1 cellular context compared by ENCODE assay signal in the genomic region with DNA sequence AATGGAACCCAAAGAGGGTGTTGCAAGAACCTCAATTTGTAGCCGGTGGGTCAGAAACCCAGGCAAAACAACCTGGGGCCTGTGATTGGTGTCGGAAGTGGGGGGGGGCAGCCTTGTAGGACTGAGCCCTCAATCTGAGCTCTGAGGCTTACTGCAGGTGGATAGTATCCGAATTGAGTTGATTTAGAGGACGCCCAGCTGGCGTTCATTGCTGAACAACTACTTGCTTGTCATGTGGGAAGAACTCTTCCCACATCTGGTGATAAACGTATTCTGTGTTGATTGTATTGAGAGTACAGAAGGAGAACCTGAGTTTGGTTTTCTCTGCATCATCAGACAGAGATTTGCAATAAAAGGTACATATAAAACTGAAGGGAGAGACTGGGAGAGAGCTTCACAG.
TF ChIP-seq lines count a peak whose summit lies in the region.

No MANE protein-coding gene starts in this region.

TF ChIP-seq in GM23338, 12 proteins besides CTCF, POLR2A, EP300 and RAD21 (continued from another document):
- TF ChIP-seq, protein P1, sequence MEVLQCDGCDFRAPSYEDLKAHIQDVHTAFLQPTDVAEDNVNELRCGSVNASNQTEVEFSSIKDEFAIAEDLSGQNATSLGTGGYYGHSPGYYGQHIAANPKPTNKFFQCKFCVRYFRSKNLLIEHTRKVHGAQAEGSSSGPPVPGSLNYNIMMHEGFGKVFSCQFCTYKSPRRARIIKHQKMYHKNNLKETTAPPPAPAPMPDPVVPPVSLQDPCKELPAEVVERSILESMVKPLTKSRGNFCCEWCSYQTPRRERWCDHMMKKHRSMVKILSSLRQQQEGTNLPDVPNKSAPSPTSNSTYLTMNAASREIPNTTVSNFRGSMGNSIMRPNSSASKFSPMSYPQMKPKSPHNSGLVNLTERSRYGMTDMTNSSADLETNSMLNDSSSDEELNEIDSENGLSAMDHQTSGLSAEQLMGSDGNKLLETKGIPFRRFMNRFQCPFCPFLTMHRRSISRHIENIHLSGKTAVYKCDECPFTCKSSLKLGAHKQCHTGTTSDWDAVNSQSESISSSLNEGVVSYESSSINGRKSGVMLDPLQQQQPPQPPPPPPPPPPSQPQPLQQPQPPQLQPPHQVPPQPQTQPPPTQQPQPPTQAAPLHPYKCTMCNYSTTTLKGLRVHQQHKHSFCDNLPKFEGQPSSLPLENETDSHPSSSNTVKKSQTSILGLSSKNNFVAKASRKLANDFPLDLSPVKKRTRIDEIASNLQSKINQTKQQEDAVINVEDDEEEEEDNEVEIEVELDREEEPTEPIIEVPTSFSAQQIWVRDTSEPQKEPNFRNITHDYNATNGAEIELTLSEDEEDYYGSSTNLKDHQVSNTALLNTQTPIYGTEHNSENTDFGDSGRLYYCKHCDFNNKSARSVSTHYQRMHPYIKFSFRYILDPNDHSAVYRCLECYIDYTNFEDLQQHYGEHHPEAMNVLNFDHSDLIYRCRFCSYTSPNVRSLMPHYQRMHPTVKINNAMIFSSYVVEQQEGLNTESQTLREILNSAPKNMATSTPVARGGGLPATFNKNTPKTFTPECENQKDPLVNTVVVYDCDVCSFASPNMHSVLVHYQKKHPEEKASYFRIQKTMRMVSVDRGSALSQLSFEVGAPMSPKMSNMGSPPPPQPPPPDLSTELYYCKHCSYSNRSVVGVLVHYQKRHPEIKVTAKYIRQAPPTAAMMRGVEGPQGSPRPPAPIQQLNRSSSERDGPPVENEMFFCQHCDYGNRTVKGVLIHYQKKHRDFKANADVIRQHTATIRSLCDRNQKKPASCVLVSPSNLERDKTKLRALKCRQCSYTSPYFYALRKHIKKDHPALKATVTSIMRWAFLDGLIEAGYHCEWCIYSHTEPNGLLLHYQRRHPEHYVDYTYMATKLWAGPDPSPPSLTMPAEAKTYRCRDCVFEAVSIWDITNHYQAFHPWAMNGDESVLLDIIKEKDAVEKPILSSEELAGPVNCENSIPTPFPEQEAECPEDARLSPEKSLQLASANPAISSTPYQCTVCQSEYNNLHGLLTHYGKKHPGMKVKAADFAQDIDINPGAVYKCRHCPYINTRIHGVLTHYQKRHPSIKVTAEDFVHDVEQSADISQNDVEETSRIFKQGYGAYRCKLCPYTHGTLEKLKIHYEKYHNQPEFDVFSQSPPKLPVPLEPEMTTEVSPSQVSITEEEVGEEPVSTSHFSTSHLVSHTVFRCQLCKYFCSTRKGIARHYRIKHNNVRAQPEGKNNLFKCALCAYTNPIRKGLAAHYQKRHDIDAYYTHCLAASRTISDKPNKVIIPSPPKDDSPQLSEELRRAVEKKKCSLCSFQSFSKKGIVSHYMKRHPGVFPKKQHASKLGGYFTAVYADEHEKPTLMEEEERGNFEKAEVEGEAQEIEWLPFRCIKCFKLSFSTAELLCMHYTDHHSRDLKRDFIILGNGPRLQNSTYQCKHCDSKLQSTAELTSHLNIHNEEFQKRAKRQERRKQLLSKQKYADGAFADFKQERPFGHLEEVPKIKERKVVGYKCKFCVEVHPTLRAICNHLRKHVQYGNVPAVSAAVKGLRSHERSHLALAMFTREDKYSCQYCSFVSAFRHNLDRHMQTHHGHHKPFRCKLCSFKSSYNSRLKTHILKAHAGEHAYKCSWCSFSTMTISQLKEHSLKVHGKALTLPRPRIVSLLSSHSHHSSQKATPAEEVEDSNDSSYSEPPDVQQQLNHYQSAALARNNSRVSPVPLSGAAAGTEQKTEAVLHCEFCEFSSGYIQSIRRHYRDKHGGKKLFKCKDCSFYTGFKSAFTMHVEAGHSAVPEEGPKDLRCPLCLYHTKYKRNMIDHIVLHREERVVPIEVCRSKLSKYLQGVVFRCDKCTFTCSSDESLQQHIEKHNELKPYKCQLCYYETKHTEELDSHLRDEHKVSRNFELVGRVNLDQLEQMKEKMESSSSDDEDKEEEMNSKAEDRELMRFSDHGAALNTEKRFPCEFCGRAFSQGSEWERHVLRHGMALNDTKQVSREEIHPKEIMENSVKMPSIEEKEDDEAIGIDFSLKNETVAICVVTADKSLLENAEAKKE (CRISPR knock-in tag; IDR thresholded peaks at IDR 0.05): no peak
- TF ChIP-seq EZH2 (IDR thresholded peaks at IDR 0.05; ENCODE audit: low read depth, unreplicated experiment) (no peak), STAT1 (IDR thresholded peaks at IDR 0.05; ENCODE audit: unreplicated experiment) (no peak), NANOG (IDR thresholded peaks at IDR 0.05; ENCODE audit: borderline replicate concordance) (no peak; the same call in 1 of the 2 replicates), ZNF331 (CRISPR knock-in tag; IDR thresholded peaks at IDR 0.05; ENCODE audit: low read depth) (no peak), ZNF114 (CRISPR knock-in tag; IDR thresholded peaks at IDR 0.05) (no peak)
- TF ChIP-seq, protein P2, sequence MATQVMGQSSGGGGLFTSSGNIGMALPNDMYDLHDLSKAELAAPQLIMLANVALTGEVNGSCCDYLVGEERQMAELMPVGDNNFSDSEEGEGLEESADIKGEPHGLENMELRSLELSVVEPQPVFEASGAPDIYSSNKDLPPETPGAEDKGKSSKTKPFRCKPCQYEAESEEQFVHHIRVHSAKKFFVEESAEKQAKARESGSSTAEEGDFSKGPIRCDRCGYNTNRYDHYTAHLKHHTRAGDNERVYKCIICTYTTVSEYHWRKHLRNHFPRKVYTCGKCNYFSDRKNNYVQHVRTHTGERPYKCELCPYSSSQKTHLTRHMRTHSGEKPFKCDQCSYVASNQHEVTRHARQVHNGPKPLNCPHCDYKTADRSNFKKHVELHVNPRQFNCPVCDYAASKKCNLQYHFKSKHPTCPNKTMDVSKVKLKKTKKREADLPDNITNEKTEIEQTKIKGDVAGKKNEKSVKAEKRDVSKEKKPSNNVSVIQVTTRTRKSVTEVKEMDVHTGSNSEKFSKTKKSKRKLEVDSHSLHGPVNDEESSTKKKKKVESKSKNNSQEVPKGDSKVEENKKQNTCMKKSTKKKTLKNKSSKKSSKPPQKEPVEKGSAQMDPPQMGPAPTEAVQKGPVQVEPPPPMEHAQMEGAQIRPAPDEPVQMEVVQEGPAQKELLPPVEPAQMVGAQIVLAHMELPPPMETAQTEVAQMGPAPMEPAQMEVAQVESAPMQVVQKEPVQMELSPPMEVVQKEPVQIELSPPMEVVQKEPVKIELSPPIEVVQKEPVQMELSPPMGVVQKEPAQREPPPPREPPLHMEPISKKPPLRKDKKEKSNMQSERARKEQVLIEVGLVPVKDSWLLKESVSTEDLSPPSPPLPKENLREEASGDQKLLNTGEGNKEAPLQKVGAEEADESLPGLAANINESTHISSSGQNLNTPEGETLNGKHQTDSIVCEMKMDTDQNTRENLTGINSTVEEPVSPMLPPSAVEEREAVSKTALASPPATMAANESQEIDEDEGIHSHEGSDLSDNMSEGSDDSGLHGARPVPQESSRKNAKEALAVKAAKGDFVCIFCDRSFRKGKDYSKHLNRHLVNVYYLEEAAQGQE (IDR thresholded peaks at IDR 0.05; ENCODE audit: unreplicated experiment): no peak
TF ChIP-seq in GM23338: peak in this region for 0.
